In genomic region chr15:89129123-89129815, GRCh38 we compare ENCODE assay signal across 8 cellular contexts. TPM values are rescaled to one million over a fixed set of nuclear protein-coding genes. Genes with fewer than 3 reads are reported as not detected.
A peak's percentile ranks its signal among the peaks of the same experiment; 100 is the strongest.
DNase-seq lines count a peak whose midpoint lies in the region; ATAC-seq and TF ChIP-seq lines count a peak whose summit lies in the region.

No MANE protein-coding gene starts in this region.

- no peak overlapping the region for H3K4me3 ChIP-seq in BJ (ENCODE audit: low read depth, low read length)
- H3K4me3 ChIP-seq in HAP-1, result no peak overlapping the region
- no peak overlapping the region for H3K4me3 ChIP-seq in SJSA1

- H3K4me3 Mint-ChIP-seq in activated naive CD8-positive, alpha-beta T cell treated with anti-CD3 and anti-CD28 coated beads for 36 hours, result no peak overlapping the region

- no peak overlapping the region for H3K27ac Mint-ChIP-seq in activated naive CD8-positive, alpha-beta T cell treated with anti-CD3 and anti-CD28 coated beads for 36 hours

- in situ Hi-C loops in HAP-1 (cut with MboI; ENCODE audit: low sequenced_read_pairs), result no loop called here

- no peak for ATAC-seq in HG03139 (IDR thresholded peaks at IDR 0.05; ENCODE audit: unreplicated experiment)

- H3K27me3 ChIP-seq in BJ (ENCODE audit: control insufficient read depth, insufficient read depth, low read length), result no peaks in the 10 kb centered on the region
- H3K27me3 ChIP-seq in HAP-1 (ENCODE audit: low read depth), result no peaks in the 10 kb centered on the region
- H3K27me3 ChIP-seq in SJSA1 (replicated peaks), result no peaks in the 10 kb centered on the region

- H3K9me3 Mint-ChIP-seq in activated naive CD8-positive, alpha-beta T cell treated with anti-CD3 and anti-CD28 coated beads for 36 hours, result no peaks in the 10 kb centered on the region

- DNase-seq in BJ (ENCODE audit: low read depth) (no peak), HAP-1 (ENCODE audit: low spot score in 2 of 2) (peak; percentile 29 to 80), SJSA1 (ENCODE audit: low read depth in 1 of 2, low spot score in 2 of 2) (peak; percentile 41 to 51), iPS-NIHi11 (ENCODE audit: low spot score) (peak; percentile 82), middle frontal gyrus (ENCODE audit: extremely low spot score, low spot score) (no peak)
- DNase-seq in activated naive CD8-positive, alpha-beta T cell treated with anti-CD3 and anti-CD28 coated beads for 36 hours, result peak; percentile 43
- DNase-seq in stimulated activated CD4-positive, alpha-beta T cell treated with anti-CD3 and anti-CD28 coated beads, Interleukin-4, amount 100 ng/mL, for 24 hours, result peak; percentile 57

- TF ChIP-seq CTCF in BJ (IDR thresholded peaks at IDR 0.05; ENCODE audit: insufficient read depth, low read depth, low read length), result peak; percentile 75

- H3K36me3 ChIP-seq in BJ (ENCODE audit: control insufficient read depth, insufficient read depth, low read length) (peaks cover 2% of the 10 kb centered on the region), HAP-1 (replicated peaks) (peaks cover 4% of the 10 kb centered on the region; the same call in 1 of the 2 replicates), SJSA1 (peaks cover 28% of the 10 kb centered on the region)

- no peak overlapping the region for H3K27ac ChIP-seq in SJSA1

- no peaks in the 10 kb centered on the region for H3K27me3 Mint-ChIP-seq in activated naive CD8-positive, alpha-beta T cell treated with anti-CD3 and anti-CD28 coated beads for 36 hours

- peaks cover 7% of the 10 kb centered on the region for H3K36me3 Mint-ChIP-seq in activated naive CD8-positive, alpha-beta T cell treated with anti-CD3 and anti-CD28 coated beads for 36 hours

- POLR2A ChIA-PET in BJ (lab: Charles Lee), result interaction anchor here (0.6 to 0.7 kb wide), 3 partner anchors 9 to 261 kb away, joined by 4 to 6 read pairs (median 4); no protein-coding TSS in a partner anchor

- H3K4me1 Mint-ChIP-seq in activated naive CD8-positive, alpha-beta T cell treated with anti-CD3 and anti-CD28 coated beads for 36 hours, result peaks cover 10% of the 10 kb centered on the region

- CTCF ChIA-PET in BJ (lab: Yijun Ruan, JAX), result interaction anchor here (0.6 to 4.3 kb wide), 24 partner anchors 9 to 224 kb away, joined by 3 to 37 read pairs (median 4); partner anchors contain the start of gene ABHD2

- peaks cover under 1% of the 10 kb centered on the region; the same call in 1 of the 2 replicates for H3K4me1 ChIP-seq in HAP-1
- H3K4me1 ChIP-seq in SJSA1 (replicated peaks), result no peaks in the 10 kb centered on the region

- H3K9me3 ChIP-seq in HAP-1, result no peaks in the 10 kb centered on the region
- no peaks in the 10 kb centered on the region for H3K9me3 ChIP-seq in SJSA1 (replicated peaks)

RNA-seq across cellular contexts. Expression of gene ABHD2, which starts 41.0 kb away (rescaled TPM):
- polyA plus RNA-seq in BJ (2011; rRNA removed), result 47.2 and 69.6 TPM in 2 replicates
- 61.1 and 61.2 TPM in 2 replicates for polyA minus RNA-seq in BJ (2011; rRNA and poly(A)+ RNA removed)
- total RNA-seq in SJSA1 (2014; rRNA removed; shearing (Covaris generic)), result 20.9 and 32.6 TPM in 2 replicates
- 10 to 100 TPM; 47.6 to 49.2 TPM for total RNA-seq in activated naive CD8-positive, alpha-beta T cell treated with anti-CD3 and anti-CD28 coated beads for 36 hours

Comparison
In these comparisons a context has a peak if more than half of its experiments do, and no peak if none do; other contexts are left out.
1. DNase-seq: peak in HAP-1 (2 of 2), SJSA1 (2 of 2), activated naive CD8-positive, alpha-beta T cell treated with anti-CD3 and anti-CD28 coated beads for 36 hours (single experiment), iPS-NIHi11 (single experiment) and stimulated activated CD4-positive, alpha-beta T cell treated with anti-CD3 and anti-CD28 coated beads, Interleukin-4, amount 100 ng/mL, for 24 hours (single experiment); none in BJ (single experiment) and middle frontal gyrus (single experiment).